Comparison of ENCODE assay signal across 9 cellular contexts in genomic region chr4:153916273-153916755, GRCh38.
A peak's percentile ranks its signal among the peaks of the same experiment; 100 is the strongest.
DNase-seq lines count a peak whose midpoint lies in the region; ATAC-seq and TF ChIP-seq lines count a peak whose summit lies in the region.
"Had no signal": no experiment of that assay in that cellular context is flagged by ENCODE, and none has a peak within 500 bp of the region (broad histone marks: within the 10 kb centered on the region; RNA-seq: fewer than 3 reads in every experiment).

No MANE protein-coding gene starts in this region.

- TF ChIP-seq CTCF in osteocyte (IDR thresholded peaks at IDR 0.05) (no peak), thyroid gland (IDR thresholded peaks at IDR 0.05) (no peak)

- no peak overlapping the region for H3K27ac Mint-ChIP-seq in osteocyte (ENCODE audit: unreplicated experiment)

- no peak overlapping the region for H3K4me3 ChIP-seq in thyroid gland (replicated peaks in 1 of 3)
- H3K4me3 ChIP-seq: uterus had no signal

- no peak overlapping the region for H3K27ac ChIP-seq in thyroid gland
- H3K27ac ChIP-seq: uterus had no signal

- H3K36me3 ChIP-seq in thyroid gland, result no peaks in the 10 kb centered on the region
- H3K36me3 ChIP-seq: uterus had no signal

- peak; percentile 69 for DNase-seq in stimulated activated CD4-positive, alpha-beta T cell treated with anti-CD3 and anti-CD28 coated beads, Interleukin-15, amount 100 ng/mL, for 24 hours
- DNase-seq in DMS153 treated with DMSO at 0.1 percent for 48 hours (lab: John Stamatoyannopoulos, UW; ENCODE audit: unreplicated experiment) (no peak), osteocyte (ENCODE audit: extremely low spot score, unreplicated experiment) (no peak), amygdala (lab: John Stamatoyannopoulos, UW) (no peak), thyroid gland (no peak)
- DNase-seq: uterus had no signal

- TF ChIP-seq POLR2A in thyroid gland (IDR thresholded peaks at IDR 0.05), result no peak

- no peak overlapping the region for H3K4me3 Mint-ChIP-seq in osteocyte (ENCODE audit: unreplicated experiment)

- no peaks in the 10 kb centered on the region for H3K27me3 ChIP-seq in thyroid gland
- H3K27me3 ChIP-seq: uterus had no signal

- H3K27me3 Mint-ChIP-seq in osteocyte (ENCODE audit: unreplicated experiment), result peaks cover 29% of the 10 kb centered on the region

- H3K9me3 Mint-ChIP-seq in osteocyte (ENCODE audit: unreplicated experiment), result no peaks in the 10 kb centered on the region

- H3K4me1 Mint-ChIP-seq in osteocyte (ENCODE audit: unreplicated experiment), result no peaks in the 10 kb centered on the region

- H3K9me3 ChIP-seq in thyroid gland, result no peaks in the 10 kb centered on the region
- H3K9me3 ChIP-seq: uterus had no signal

- ATAC-seq in GM18909 (IDR thresholded peaks at IDR 0.05; ENCODE audit: poor library complexity, unreplicated experiment) (peak; percentile 98), GM21737 (IDR thresholded peaks at IDR 0.05; ENCODE audit: unreplicated experiment) (peak; percentile 97), HG03469 (IDR thresholded peaks at IDR 0.05; ENCODE audit: unreplicated experiment) (peak; percentile 93)

- WGBS in thyroid gland, 2 donors, result 76 to 81% methylated on average over 5 of the region's 5 CpGs

- H3K4me1 ChIP-seq in thyroid gland, result no peaks in the 10 kb centered on the region
- H3K4me1 ChIP-seq: uterus had no signal

- intact Hi-C loops in thyroid gland (cut with DNase I), result no loop called here

- H3K36me3 Mint-ChIP-seq in osteocyte (ENCODE audit: unreplicated experiment), result no peaks in the 10 kb centered on the region
